ENCODE assay signal across 19 cellular contexts in the genomic region with DNA sequence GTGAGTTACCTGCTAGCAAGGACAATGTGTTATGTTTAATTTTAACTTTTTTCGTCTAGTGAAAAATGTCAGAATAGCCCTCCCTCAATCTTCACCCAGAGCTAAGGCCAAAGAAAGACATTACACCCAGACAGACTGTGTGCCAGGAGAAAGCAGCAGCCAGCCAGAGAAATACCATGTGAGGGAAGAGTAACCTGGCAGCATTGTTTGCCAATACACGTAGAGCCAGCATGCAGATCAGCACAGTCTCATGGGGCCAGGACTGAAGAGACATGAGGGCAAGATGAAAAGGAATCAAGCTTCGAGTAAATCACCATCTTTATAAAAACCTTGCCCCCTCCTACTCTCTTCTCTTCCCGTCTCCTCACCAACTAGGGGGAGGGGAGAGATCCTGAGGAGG.
DNase-seq lines count a peak whose midpoint lies in the region; ATAC-seq, FAIRE-seq and TF ChIP-seq lines count a peak whose summit lies in the region.
"Had no signal": no experiment of that assay in that cellular context is flagged by ENCODE, and none has a peak within 500 bp of the region (broad histone marks: within the 10 kb centered on the region; RNA-seq: fewer than 3 reads in every experiment).

No MANE protein-coding gene starts in this region.

- TF ChIP-seq CTCF in right lobe of liver (IDR thresholded peaks at IDR 0.05) (no peak), HepG2 (CRISPR knock-in tag; IDR thresholded peaks at IDR 0.05) (no peak), GM10248 (IDR thresholded peaks at IDR 0.05; ENCODE audit: control extremely low read depth, extremely low read depth, low read depth, missing control alignments) (no peak), coronary artery (IDR thresholded peaks at IDR 0.05) (no peak)

- H3K27me3 ChIP-seq in right lobe of liver (no peaks in the 10 kb centered on the region), HepG2 (ENCODE audit: control insufficient read depth in 1 of 2, insufficient read depth in 2 of 2, low read length in 2 of 2) (peaks cover 0 to 4% of the 10 kb centered on the region in 2 experiments; a peak in 3 of 5 replicates)
- H3K27me3 ChIP-seq: BLaER1 had no signal

- DNase-seq in activated naive CD4-positive, alpha-beta T cell (lab: John Stamatoyannopoulos, UW) = no peak
- no peak for DNase-seq in right lobe of liver
- DNase-seq in HepG2 (ENCODE audit: low spot score) = no peak
- peak; percentile 32 for DNase-seq in medulla oblongata (ENCODE audit: extremely low spot score)
- no peak for DNase-seq in activated CD4-positive, alpha-beta T cell treated with anti-CD3 and anti-CD28 coated beads for 4 hours
- no peak for DNase-seq in GM10248 (ENCODE audit: extremely low spot score)
- no peak for DNase-seq in coronary artery (ENCODE audit: low spot score)
- DNase-seq: 8988T; CD4-positive, alpha-beta memory T cell; DMS153; DMS79; GDM1; HCEC 1CT had no signal

- no peak overlapping the region for H3K4me3 Mint-ChIP-seq in activated naive CD4-positive, alpha-beta T cell treated with anti-CD3 and anti-CD28 coated beads, Interleukin-2, amount 50 U/mL, for 24 hours
- H3K4me3 Mint-ChIP-seq: CD4-positive, alpha-beta memory T cell; GM23338 had no signal

- no peak for TF ChIP-seq POLR2A in right lobe of liver (IDR thresholded peaks at IDR 0.05)
- TF ChIP-seq POLR2A in HepG2 (IDR thresholded peaks at IDR 0.05; ENCODE audit: insufficient read depth in 1 of 2, low read depth in 2 of 2, low read length in 2 of 2) = no peak

- no peak overlapping the region for H3K9ac ChIP-seq in HepG2 (ENCODE audit: insufficient read depth, low read depth, low read length)
- H3K9ac ChIP-seq: BLaER1 had no signal

- BruUV-seq in HepG2 (replicated peaks; lab: Mats Ljungman, UMichigan) = no TSS peak

- H3K79me2 ChIP-seq in HepG2 (ENCODE audit: insufficient read depth, low read length) = no peaks in the 10 kb centered on the region

- H3K27me3 Mint-ChIP-seq in activated naive CD4-positive, alpha-beta T cell treated with anti-CD3 and anti-CD28 coated beads, Interleukin-2, amount 50 U/mL, for 24 hours = no peaks in the 10 kb centered on the region

- in situ Hi-C loops in HepG2 (cut with HindIII; ENCODE audit: extremely low pct_ligation_motif_present, low pct_unique_long_range_greater_than_20kb) = no loop called here

- no peak overlapping the region for H3K27ac ChIP-seq in right lobe of liver
- H3K27ac ChIP-seq in HepG2 (ENCODE audit: extremely low read length, insufficient read depth, low read length) = no peak overlapping the region
- no peak overlapping the region for H3K27ac ChIP-seq in coronary artery
- H3K27ac ChIP-seq: BLaER1 had no signal

- H3K27ac Mint-ChIP-seq in activated naive CD4-positive, alpha-beta T cell treated with anti-CD3 and anti-CD28 coated beads, Interleukin-2, amount 50 U/mL, for 24 hours = peak overlapping the region; percentile 31
- H3K27ac Mint-ChIP-seq: CD4-positive, alpha-beta memory T cell; GM23338 had no signal

- peak in 3 of 4 donors; percentile 35 to 74 (median 38) for ATAC-seq in right lobe of liver
- no peak for ATAC-seq in HepG2

- no peak for TF ChIP-seq RAD21 in HepG2 (CRISPR knock-in tag; IDR thresholded peaks at IDR 0.05)

- no peak for FAIRE-seq in HepG2 (lab: Jason Lieb, UNC)
- FAIRE-seq: H54, HTR-8/SVneo had no signal

- H3K4me2 ChIP-seq in HepG2 (ENCODE audit: low read depth, low read length) = no peak overlapping the region
- H3K4me2 ChIP-seq: BLaER1, GM23338 had no signal

- H3K36me3 ChIP-seq in right lobe of liver (no peaks in the 10 kb centered on the region), HepG2 (replicated peaks in 1 of 2; ENCODE audit: control insufficient read depth in 1 of 2, insufficient read depth in 2 of 2, low read length in 2 of 2) (no peaks in the 10 kb centered on the region)
- H3K36me3 ChIP-seq: BLaER1 had no signal

- H2AFZ ChIP-seq in HepG2 (ENCODE audit: low read length) = no peak overlapping the region
- H2AFZ ChIP-seq: GM23338 had no signal

- no peak overlapping the region for H3K4me3 ChIP-seq in right lobe of liver
- H3K4me3 ChIP-seq in HepG2 (replicated peaks in 1 of 3; ENCODE audit: insufficient read depth in 1 of 3, low read depth in 2 of 3, low read length in 3 of 3) = no peak overlapping the region
- no peak overlapping the region for H3K4me3 ChIP-seq in coronary artery
- H3K4me3 ChIP-seq: BLaER1, GM23338 had no signal

- POLR2A ChIA-PET in HepG2 (lab: Yijun Ruan, JAX) (no interaction called here), GM10248 (lab: Yijun Ruan, JAX) (no interaction called here)

- H3K4me1 Mint-ChIP-seq in activated naive CD4-positive, alpha-beta T cell treated with anti-CD3 and anti-CD28 coated beads, Interleukin-2, amount 50 U/mL, for 24 hours = peaks cover 3% of the 10 kb centered on the region
- H3K4me1 Mint-ChIP-seq: CD4-positive, alpha-beta memory T cell had no signal

- CTCF ChIA-PET in HepG2 (lab: Yijun Ruan, JAX; ENCODE audit: low intra/inter-chr PET ratio, low total read pairs) (no interaction called here), GM10248 (lab: Yijun Ruan, JAX) (interaction anchor here (1.0 kb wide), 1 partner anchor 355 kb away, joined by 3 read pairs; the partner anchor contains the start of gene ADAM15)

- no peak for TF ChIP-seq EP300 in HepG2 (IDR thresholded peaks at IDR 0.05; ENCODE audit: low read depth in 2 of 2, low read length in 2 of 2)
- no peak for TF ChIP-seq EP300 in HepG2 (CRISPR knock-in tag; IDR thresholded peaks at IDR 0.05; ENCODE audit: borderline replicate concordance)

- H3K9me3 Mint-ChIP-seq in activated naive CD4-positive, alpha-beta T cell treated with anti-CD3 and anti-CD28 coated beads, Interleukin-2, amount 50 U/mL, for 24 hours = no peaks in the 10 kb centered on the region
- H3K9me3 Mint-ChIP-seq: CD14-positive monocyte; CD4-positive, alpha-beta memory T cell; GM23338 had no signal

- H4K20me1 ChIP-seq in HepG2 (ENCODE audit: insufficient read depth, low read length) = no peaks in the 10 kb centered on the region
- H4K20me1 ChIP-seq: BLaER1 had no signal

- H3K9me3 ChIP-seq in right lobe of liver = no peaks in the 10 kb centered on the region
- no peaks in the 10 kb centered on the region for H3K9me3 ChIP-seq in HepG2 (ENCODE audit: low read length)
- H3K9me3 ChIP-seq: BLaER1 had no signal

- intact Hi-C loops in right lobe of liver (cut with DNase I) (no loop called here), HepG2 (cut with micrococcal nuclease; ENCODE audit: unreplicated experiment) (no loop called here)

- H3K4me1 ChIP-seq in right lobe of liver (peaks cover 0 to 23% (median 0%) of the 10 kb centered on the region in 4 donors), HepG2 (ENCODE audit: insufficient read depth, low read length) (peaks cover 23% of the 10 kb centered on the region)
- H3K4me1 ChIP-seq: BLaER1 had no signal

- 44% methylated on average over 4 of the region's 4 CpGs for WGBS in right lobe of liver (ENCODE audit: insufficient coverage, low coverage, low lambda C conversion rate, missing lambda C conversion rate)
- WGBS in HepG2 (ENCODE audit: low lambda C conversion rate) = 20% methylated on average over 4 of the region's 4 CpGs

- no peaks in the 10 kb centered on the region for H3K36me3 Mint-ChIP-seq in activated naive CD4-positive, alpha-beta T cell treated with anti-CD3 and anti-CD28 coated beads, Interleukin-2, amount 50 U/mL, for 24 hours
- H3K36me3 Mint-ChIP-seq: CD14-positive monocyte; CD4-positive, alpha-beta memory T cell had no signal

TF ChIP-seq in HepG2, 621 proteins besides CTCF, POLR2A, EP300 and RAD21:
- TF ChIP-seq, protein P1, sequence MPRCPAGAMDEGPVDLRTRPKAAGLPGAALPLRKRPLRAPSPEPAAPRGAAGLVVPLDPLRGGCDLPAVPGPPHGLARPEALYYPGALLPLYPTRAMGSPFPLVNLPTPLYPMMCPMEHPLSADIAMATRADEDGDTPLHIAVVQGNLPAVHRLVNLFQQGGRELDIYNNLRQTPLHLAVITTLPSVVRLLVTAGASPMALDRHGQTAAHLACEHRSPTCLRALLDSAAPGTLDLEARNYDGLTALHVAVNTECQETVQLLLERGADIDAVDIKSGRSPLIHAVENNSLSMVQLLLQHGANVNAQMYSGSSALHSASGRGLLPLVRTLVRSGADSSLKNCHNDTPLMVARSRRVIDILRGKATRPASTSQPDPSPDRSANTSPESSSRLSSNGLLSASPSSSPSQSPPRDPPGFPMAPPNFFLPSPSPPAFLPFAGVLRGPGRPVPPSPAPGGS (CRISPR knock-in tag; IDR thresholded peaks at IDR 0.05) = no peak
- TF ChIP-seq, protein P2, sequence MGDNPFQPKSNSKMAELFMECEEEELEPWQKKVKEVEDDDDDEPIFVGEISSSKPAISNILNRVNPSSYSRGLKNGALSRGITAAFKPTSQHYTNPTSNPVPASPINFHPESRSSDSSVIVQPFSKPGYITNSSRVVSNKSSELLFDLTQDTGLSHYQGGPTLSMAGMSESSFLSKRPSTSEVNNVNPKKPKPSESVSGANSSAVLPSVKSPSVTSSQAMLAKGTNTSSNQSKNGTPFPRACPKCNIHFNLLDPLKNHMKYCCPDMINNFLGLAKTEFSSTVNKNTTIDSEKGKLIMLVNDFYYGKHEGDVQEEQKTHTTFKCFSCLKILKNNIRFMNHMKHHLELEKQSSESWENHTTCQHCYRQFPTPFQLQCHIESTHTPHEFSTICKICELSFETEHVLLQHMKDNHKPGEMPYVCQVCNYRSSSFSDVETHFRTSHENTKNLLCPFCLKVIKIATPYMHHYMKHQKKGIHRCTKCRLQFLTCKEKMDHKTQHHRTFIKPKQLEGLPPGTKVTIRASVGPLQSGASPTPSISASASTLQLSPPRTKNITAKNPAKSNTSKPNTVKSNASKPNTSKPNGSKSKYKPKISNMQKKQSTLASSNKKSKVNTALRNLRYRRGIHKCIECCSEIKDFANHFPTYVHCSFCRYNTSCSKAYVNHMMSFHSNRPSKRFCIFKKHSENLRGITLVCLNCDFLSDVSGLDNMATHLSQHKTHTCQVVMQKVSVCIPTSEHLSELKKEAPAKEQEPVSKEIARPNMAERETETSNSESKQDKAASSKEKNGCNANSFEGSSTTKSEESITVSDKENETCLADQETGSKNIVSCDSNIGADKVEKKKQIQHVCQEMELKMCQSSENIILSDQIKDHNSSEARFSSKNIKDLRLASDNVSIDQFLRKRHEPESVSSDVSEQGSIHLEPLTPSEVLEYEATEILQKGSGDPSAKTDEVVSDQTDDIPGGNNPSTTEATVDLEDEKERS (CRISPR knock-in tag; IDR thresholded peaks at IDR 0.05) = no peak
- TF ChIP-seq STAG1 (CRISPR knock-in tag; IDR thresholded peaks at IDR 0.05) (no peak), GPBP1L1 (CRISPR knock-in tag; IDR thresholded peaks at IDR 0.05) (no peak)
